In genomic region chr17:75345514-75346167, GRCh38 we compare ENCODE assay signal across 9 cellular contexts. TPM values are rescaled to one million over a fixed set of nuclear protein-coding genes. Genes with fewer than 3 reads are reported as not detected.
DNase-seq lines count a peak whose midpoint lies in the region; ATAC-seq and TF ChIP-seq lines count a peak whose summit lies in the region.
"Had no signal": no experiment of that assay in that cellular context is flagged by ENCODE, and none has a peak within 500 bp of the region (broad histone marks: within the 10 kb centered on the region; RNA-seq: fewer than 3 reads in every experiment).

No MANE protein-coding gene starts in this region.

- peak overlapping the region; percentile 54 for H3K27ac Mint-ChIP-seq in dendritic cell treated with granulocyte-macrophage colony-stimulating factor and Interleukin-4, amounts not matched to agents 40 ng/mL and 50 ng/mL, for 4 days

- H4K20me1 ChIP-seq in OCI-LY7 (ENCODE audit: insufficient read depth, low read length), result peaks cover 11% of the 10 kb centered on the region
- peaks cover 69% of the 10 kb centered on the region for H4K20me1 ChIP-seq in osteoblast (ENCODE audit: insufficient read depth, low read length)

- H3K36me3 Mint-ChIP-seq in dendritic cell treated with granulocyte-macrophage colony-stimulating factor and Interleukin-4, amounts not matched to agents 40 ng/mL and 50 ng/mL, for 4 days (ENCODE audit: low read depth), result peaks cover 41% of the 10 kb centered on the region

- no peaks in the 10 kb centered on the region for H3K27me3 ChIP-seq in osteoblast (ENCODE audit: insufficient read depth, low read length)

- H2AFZ ChIP-seq in OCI-LY7 (ENCODE audit: low read length) (no peak overlapping the region), osteoblast (ENCODE audit: low read length) (no peak overlapping the region)

- ATAC-seq in GM18868 (IDR thresholded peaks at IDR 0.05; ENCODE audit: unreplicated experiment) (peak; percentile 58), HG02623 (IDR thresholded peaks at IDR 0.05; ENCODE audit: unreplicated experiment) (peak; percentile 49)

- peaks cover 94% of the 10 kb centered on the region for H3K79me2 ChIP-seq in OCI-LY7 (ENCODE audit: insufficient read depth, low read depth, low read length)
- H3K79me2 ChIP-seq in osteoblast (ENCODE audit: insufficient read depth, low read length), result peaks cover 87% of the 10 kb centered on the region

- H3K4me1 ChIP-seq in OCI-LY7 (ENCODE audit: insufficient read depth, low read length, poor library complexity, severe bottlenecking) (peaks cover 85% of the 10 kb centered on the region), osteoblast (ENCODE audit: insufficient read depth, low read length) (peaks cover 15% of the 10 kb centered on the region)

- intact Hi-C loops in OCI-LY7 (cut with micrococcal nuclease; ENCODE audit: unreplicated experiment), result loop anchor here (1.0 to 2.0 kb wide), 4 partner anchors 22 to 59 kb away; partner anchors contain the start of gene SLC25A19
- intact Hi-C loops in dendritic cell treated with granulocyte-macrophage colony-stimulating factor and Interleukin-4, amounts not matched to agents 40 ng/mL and 50 ng/mL, for 4 days (cut with micrococcal nuclease), result no loop called here

- peak overlapping the region; percentile 50 for H3K4me3 Mint-ChIP-seq in dendritic cell treated with granulocyte-macrophage colony-stimulating factor and Interleukin-4, amounts not matched to agents 40 ng/mL and 50 ng/mL, for 4 days

- no peaks in the 10 kb centered on the region for H3K9me2 ChIP-seq in OCI-LY7 (ENCODE audit: insufficient read depth, low read length)

- peak overlapping the region; percentile 94 for H3K27ac ChIP-seq in OCI-LY7 (ENCODE audit: low read depth, low read length, poor library complexity, severe bottlenecking)
- no peak overlapping the region for H3K27ac ChIP-seq in osteoblast (ENCODE audit: low read depth, low read length)
- H3K27ac ChIP-seq: VCaP had no signal

- H3K4me2 ChIP-seq in OCI-LY7 (ENCODE audit: low read length) (peak overlapping the region; percentile 84), osteoblast (ENCODE audit: insufficient read depth, low read length) (no peak overlapping the region)

- H3K4me3 ChIP-seq in OCI-LY7 (ENCODE audit: low read depth, low read length, poor library complexity, severe bottlenecking) (peak overlapping the region; percentile 75), osteoblast (ENCODE audit: insufficient read depth, low read length) (no peak overlapping the region)

- H3K4me1 Mint-ChIP-seq in dendritic cell treated with granulocyte-macrophage colony-stimulating factor and Interleukin-4, amounts not matched to agents 40 ng/mL and 50 ng/mL, for 4 days (ENCODE audit: low read depth), result peaks cover 89% of the 10 kb centered on the region

- TF ChIP-seq CTCF in OCI-LY7 (conservative IDR thresholded peaks at IDR 0.05; ENCODE audit: low read length) (peak; percentile 27; the same call in 1 of the 2 replicates), osteoblast (IDR thresholded peaks at IDR 0.05; ENCODE audit: extremely low read depth, low read depth, low read length) (no peak)

- H3K36me3 ChIP-seq in OCI-LY7 (ENCODE audit: insufficient read depth, low read length) (peaks cover 24% of the 10 kb centered on the region; the same call in 1 of the 2 replicates), osteoblast (ENCODE audit: insufficient read depth, low read length) (no peaks in the 10 kb centered on the region)

- no peaks in the 10 kb centered on the region for H3K27me3 Mint-ChIP-seq in dendritic cell treated with granulocyte-macrophage colony-stimulating factor and Interleukin-4, amounts not matched to agents 40 ng/mL and 50 ng/mL, for 4 days

- H3K9me3 ChIP-seq in OCI-LY7 (ENCODE audit: low read length) (no peaks in the 10 kb centered on the region), osteoblast (ENCODE audit: low read depth, low read length) (no peaks in the 10 kb centered on the region)

- POLR2A ChIA-PET in OCI-LY7 (lab: Charles Lee), result interaction anchor here (0.6 to 16.4 kb wide), 26 partner anchors 9 to 927 kb away, joined by 3 to 393 read pairs (median 8); partner anchors contain the start of genes GRB2, SLC25A19 and TSEN54

- DNase-seq in OCI-LY7 (ENCODE audit: low spot score), result peak; percentile 98
- DNase-seq in NCI-H146 treated with DMSO at 0.1 percent for 48 hours (lab: John Stamatoyannopoulos, UW; ENCODE audit: unreplicated experiment), result no peak
- DNase-seq in osteoblast (ENCODE audit: insufficient read length, low spot score, missing footprints), result no peak
- DNase-seq in NCI-H1105 treated with DMSO at 0.1 percent for 48 hours (lab: John Stamatoyannopoulos, UW), result no peak
- no peak for DNase-seq in SK-N-DZ (ENCODE audit: low spot score)

- H3K9me3 Mint-ChIP-seq in dendritic cell treated with granulocyte-macrophage colony-stimulating factor and Interleukin-4, amounts not matched to agents 40 ng/mL and 50 ng/mL, for 4 days, result no peaks in the 10 kb centered on the region

- no TSS peak for BruUV-seq in OCI-LY7 (replicated peaks; lab: Mats Ljungman, UMichigan)

- CTCF ChIA-PET in OCI-LY7 (lab: Charles Lee; ENCODE audit: unreplicated experiment), result interaction anchor here (0.8 to 1.7 kb wide), 10 partner anchors 9 to 60 kb away, joined by 3 to 20 read pairs (median 4); partner anchors contain the start of genes GRB2 and SLC25A19

RNA-seq across cellular contexts. Expression of gene SLC25A19, which starts 56.4 kb away (rescaled TPM):
- total RNA-seq in OCI-LY7 (2014; rRNA removed; shearing (Covaris generic)), result 113 TPM in 2 replicates
- total RNA-seq in OCI-LY7 (2022) (118 and 144 TPM in 2 replicates), osteoblast (4.7 and 7.1 TPM in 2 replicates)
- polyA plus RNA-seq in SK-N-DZ (2014; cell fraction: cytosol; rRNA removed), result 30.2 and 36.1 TPM in 2 replicates
- polyA plus RNA-seq in SK-N-DZ (2014; cell fraction: nucleus; rRNA removed), result 42.9 and 54.7 TPM in 2 replicates

RNA-seq across cellular contexts. Expression of gene GRB2, which starts 59.8 kb away (rescaled TPM):
- 240 and 244 TPM in 2 replicates for total RNA-seq in OCI-LY7 (2014; rRNA removed; shearing (Covaris generic))
- total RNA-seq in OCI-LY7 (2022), result 294 and 308 TPM in 2 replicates
- total RNA-seq in osteoblast, result 68.8 and 69.0 TPM in 2 replicates
- polyA plus RNA-seq in SK-N-DZ (2014; cell fraction: cytosol; rRNA removed), result 115 and 116 TPM in 2 replicates
- polyA plus RNA-seq in SK-N-DZ (2014; cell fraction: nucleus; rRNA removed), result 37.0 and 61.0 TPM in 2 replicates

Comparison
In these comparisons a context has a peak if more than half of its experiments do, and no peak if none do; other contexts are left out.
1. RNA of gene SLC25A19, which starts 56.4 kb away (total RNA-seq): 113 to 144 TPM in OCI-LY7; 4.7 to 7.1 TPM in osteoblast; every median in the first group is over 10 times any median in the second.